1 cellular context compared by ENCODE assay signal in genomic region chr22:39501644-39502108, GRCh38.
TF ChIP-seq lines count a peak whose summit lies in the region.

No MANE protein-coding gene starts in this region.

TF ChIP-seq in HepG2, 621 proteins besides CTCF, POLR2A, EP300 and RAD21 (continues in another document):
- TF ChIP-seq KLF16 (CRISPR knock-in tag; IDR thresholded peaks at IDR 0.05) (no peak), ZNF569 (CRISPR knock-in tag; IDR thresholded peaks at IDR 0.05; ENCODE audit: borderline replicate concordance) (no peak), PRMT3 (CRISPR knock-in tag; IDR thresholded peaks at IDR 0.05; ENCODE audit: borderline replicate concordance, low read depth) (no peak), ZNF740 (CRISPR knock-in tag; IDR thresholded peaks at IDR 0.05) (no peak), GFI1 (CRISPR knock-in tag; IDR thresholded peaks at IDR 0.05; ENCODE audit: borderline replicate concordance) (no peak), ZNF557 (CRISPR knock-in tag; IDR thresholded peaks at IDR 0.05) (no peak), ZBED4 (CRISPR knock-in tag; IDR thresholded peaks at IDR 0.05; ENCODE audit: borderline replicate concordance) (no peak), BRD4 (CRISPR knock-in tag; IDR thresholded peaks at IDR 0.05) (no peak), ZNF598 (CRISPR knock-in tag; IDR thresholded peaks at IDR 0.05; ENCODE audit: borderline replicate concordance) (0 out of 2 replicates have a peak, but pooled peaks have one; percentile 11), ZNF850 (CRISPR knock-in tag; conservative IDR thresholded peaks at IDR 0.05) (no peak), SMAD1 (CRISPR knock-in tag; IDR thresholded peaks at IDR 0.05; ENCODE audit: borderline replicate concordance, low read depth) (no peak), NPAS2 (CRISPR knock-in tag; IDR thresholded peaks at IDR 0.05; ENCODE audit: borderline replicate concordance) (no peak), ZNF441 (CRISPR knock-in tag; IDR thresholded peaks at IDR 0.05; ENCODE audit: borderline replicate concordance) (0 out of 2 replicates have a peak, but pooled peaks have one; percentile 13), LCORL (IDR thresholded peaks at IDR 0.05) (no peak), LCORL (CRISPR knock-in tag; IDR thresholded peaks at IDR 0.05) (0 out of 2 replicates have a peak, but pooled peaks have one; percentile 53), NCOA1 (CRISPR knock-in tag; IDR thresholded peaks at IDR 0.05) (0 out of 2 replicates have a peak, but pooled peaks have one; percentile 43), CHD4 (IDR thresholded peaks at IDR 0.05; ENCODE audit: borderline replicate concordance, low read length) (no peak), NR2C2 (CRISPR knock-in tag; IDR thresholded peaks at IDR 0.05; ENCODE audit: borderline replicate concordance) (no peak), BCL3 (CRISPR knock-in tag; IDR thresholded peaks at IDR 0.05) (0 out of 2 replicates have a peak, but pooled peaks have one; percentile 39), ZNF768 (CRISPR knock-in tag; IDR thresholded peaks at IDR 0.05) (no peak), BHLHE40 (IDR thresholded peaks at IDR 0.05; ENCODE audit: low read length) (peak; percentile 34; the same call in 1 of the 2 replicates), SETDB1 (CRISPR knock-in tag; IDR thresholded peaks at IDR 0.05; ENCODE audit: borderline replicate concordance) (no peak), NFYC (CRISPR knock-in tag; IDR thresholded peaks at IDR 0.05) (no peak), REL (CRISPR knock-in tag; conservative IDR thresholded peaks at IDR 0.05) (peak; percentile 80; the same call in 1 of the 2 replicates), ZNF282 (IDR thresholded peaks at IDR 0.05; ENCODE audit: partially characterized antibody) (no peak), HNF4G (IDR thresholded peaks at IDR 0.05; ENCODE audit: borderline replicate concordance, low read depth, low read length) (no peak), HNF4G (CRISPR knock-in tag; IDR thresholded peaks at IDR 0.05; ENCODE audit: borderline replicate concordance, low read depth) (0 out of 2 replicates have a peak, but pooled peaks have one; percentile 10), HOXA5 (CRISPR knock-in tag; IDR thresholded peaks at IDR 0.05) (no peak), CEBPB (IDR thresholded peaks at IDR 0.05; ENCODE audit: borderline replicate concordance, low read depth, low read length) (no peak), KDM1A (CRISPR knock-in tag; IDR thresholded peaks at IDR 0.05) (no peak), RFXANK (CRISPR knock-in tag; IDR thresholded peaks at IDR 0.05) (no peak), ZNF230 (CRISPR knock-in tag; IDR thresholded peaks at IDR 0.05) (0 out of 2 replicates have a peak, but pooled peaks have one; percentile 19), TFAP4 (IDR thresholded peaks at IDR 0.05; ENCODE audit: borderline replicate concordance, low read depth) (no peak), NFATC3 (CRISPR knock-in tag; IDR thresholded peaks at IDR 0.05) (no peak), NFE2L2 (IDR thresholded peaks at IDR 0.05; ENCODE audit: low read length) (no peak), ZNF260 (CRISPR knock-in tag; IDR thresholded peaks at IDR 0.05; ENCODE audit: borderline replicate concordance, low read depth) (no peak), ZC3H13 (CRISPR knock-in tag; IDR thresholded peaks at IDR 0.05) (0 out of 2 replicates have a peak, but pooled peaks have one; percentile 20), PITX1 (CRISPR knock-in tag; IDR thresholded peaks at IDR 0.05) (0 out of 2 replicates have a peak, but pooled peaks have one; percentile 2), MBD4 (IDR thresholded peaks at IDR 0.05; ENCODE audit: borderline replicate concordance, low read length) (no peak), ZNF3 (CRISPR knock-in tag; IDR thresholded peaks at IDR 0.05) (no peak)
- TF ChIP-seq, protein P1, sequence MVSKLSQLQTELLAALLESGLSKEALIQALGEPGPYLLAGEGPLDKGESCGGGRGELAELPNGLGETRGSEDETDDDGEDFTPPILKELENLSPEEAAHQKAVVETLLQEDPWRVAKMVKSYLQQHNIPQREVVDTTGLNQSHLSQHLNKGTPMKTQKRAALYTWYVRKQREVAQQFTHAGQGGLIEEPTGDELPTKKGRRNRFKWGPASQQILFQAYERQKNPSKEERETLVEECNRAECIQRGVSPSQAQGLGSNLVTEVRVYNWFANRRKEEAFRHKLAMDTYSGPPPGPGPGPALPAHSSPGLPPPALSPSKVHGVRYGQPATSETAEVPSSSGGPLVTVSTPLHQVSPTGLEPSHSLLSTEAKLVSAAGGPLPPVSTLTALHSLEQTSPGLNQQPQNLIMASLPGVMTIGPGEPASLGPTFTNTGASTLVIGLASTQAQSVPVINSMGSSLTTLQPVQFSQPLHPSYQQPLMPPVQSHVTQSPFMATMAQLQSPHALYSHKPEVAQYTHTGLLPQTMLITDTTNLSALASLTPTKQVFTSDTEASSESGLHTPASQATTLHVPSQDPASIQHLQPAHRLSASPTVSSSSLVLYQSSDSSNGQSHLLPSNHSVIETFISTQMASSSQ (IDR thresholded peaks at IDR 0.05; ENCODE audit: low read depth): no peak
- TF ChIP-seq, protein P1 (CRISPR knock-in tag; IDR thresholded peaks at IDR 0.05; ENCODE audit: borderline replicate concordance): peak; percentile 7; the same call in 1 of the 2 replicates
- TF ChIP-seq, protein P2, sequence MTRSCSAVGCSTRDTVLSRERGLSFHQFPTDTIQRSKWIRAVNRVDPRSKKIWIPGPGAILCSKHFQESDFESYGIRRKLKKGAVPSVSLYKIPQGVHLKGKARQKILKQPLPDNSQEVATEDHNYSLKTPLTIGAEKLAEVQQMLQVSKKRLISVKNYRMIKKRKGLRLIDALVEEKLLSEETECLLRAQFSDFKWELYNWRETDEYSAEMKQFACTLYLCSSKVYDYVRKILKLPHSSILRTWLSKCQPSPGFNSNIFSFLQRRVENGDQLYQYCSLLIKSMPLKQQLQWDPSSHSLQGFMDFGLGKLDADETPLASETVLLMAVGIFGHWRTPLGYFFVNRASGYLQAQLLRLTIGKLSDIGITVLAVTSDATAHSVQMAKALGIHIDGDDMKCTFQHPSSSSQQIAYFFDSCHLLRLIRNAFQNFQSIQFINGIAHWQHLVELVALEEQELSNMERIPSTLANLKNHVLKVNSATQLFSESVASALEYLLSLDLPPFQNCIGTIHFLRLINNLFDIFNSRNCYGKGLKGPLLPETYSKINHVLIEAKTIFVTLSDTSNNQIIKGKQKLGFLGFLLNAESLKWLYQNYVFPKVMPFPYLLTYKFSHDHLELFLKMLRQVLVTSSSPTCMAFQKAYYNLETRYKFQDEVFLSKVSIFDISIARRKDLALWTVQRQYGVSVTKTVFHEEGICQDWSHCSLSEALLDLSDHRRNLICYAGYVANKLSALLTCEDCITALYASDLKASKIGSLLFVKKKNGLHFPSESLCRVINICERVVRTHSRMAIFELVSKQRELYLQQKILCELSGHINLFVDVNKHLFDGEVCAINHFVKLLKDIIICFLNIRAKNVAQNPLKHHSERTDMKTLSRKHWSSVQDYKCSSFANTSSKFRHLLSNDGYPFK (CRISPR knock-in tag; IDR thresholded peaks at IDR 0.05; ENCODE audit: borderline replicate concordance): peak; percentile 99
- TF ChIP-seq, protein P3, sequence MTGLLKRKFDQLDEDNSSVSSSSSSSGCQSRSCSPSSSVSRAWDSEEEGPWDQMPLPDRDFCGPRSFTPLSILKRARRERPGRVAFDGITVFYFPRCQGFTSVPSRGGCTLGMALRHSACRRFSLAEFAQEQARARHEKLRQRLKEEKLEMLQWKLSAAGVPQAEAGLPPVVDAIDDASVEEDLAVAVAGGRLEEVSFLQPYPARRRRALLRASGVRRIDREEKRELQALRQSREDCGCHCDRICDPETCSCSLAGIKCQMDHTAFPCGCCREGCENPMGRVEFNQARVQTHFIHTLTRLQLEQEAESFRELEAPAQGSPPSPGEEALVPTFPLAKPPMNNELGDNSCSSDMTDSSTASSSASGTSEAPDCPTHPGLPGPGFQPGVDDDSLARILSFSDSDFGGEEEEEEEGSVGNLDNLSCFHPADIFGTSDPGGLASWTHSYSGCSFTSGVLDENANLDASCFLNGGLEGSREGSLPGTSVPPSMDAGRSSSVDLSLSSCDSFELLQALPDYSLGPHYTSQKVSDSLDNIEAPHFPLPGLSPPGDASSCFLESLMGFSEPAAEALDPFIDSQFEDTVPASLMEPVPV (CRISPR knock-in tag; IDR thresholded peaks at IDR 0.05): peak; percentile 8; the same call in 1 of the 2 replicates
- TF ChIP-seq, protein P4, sequence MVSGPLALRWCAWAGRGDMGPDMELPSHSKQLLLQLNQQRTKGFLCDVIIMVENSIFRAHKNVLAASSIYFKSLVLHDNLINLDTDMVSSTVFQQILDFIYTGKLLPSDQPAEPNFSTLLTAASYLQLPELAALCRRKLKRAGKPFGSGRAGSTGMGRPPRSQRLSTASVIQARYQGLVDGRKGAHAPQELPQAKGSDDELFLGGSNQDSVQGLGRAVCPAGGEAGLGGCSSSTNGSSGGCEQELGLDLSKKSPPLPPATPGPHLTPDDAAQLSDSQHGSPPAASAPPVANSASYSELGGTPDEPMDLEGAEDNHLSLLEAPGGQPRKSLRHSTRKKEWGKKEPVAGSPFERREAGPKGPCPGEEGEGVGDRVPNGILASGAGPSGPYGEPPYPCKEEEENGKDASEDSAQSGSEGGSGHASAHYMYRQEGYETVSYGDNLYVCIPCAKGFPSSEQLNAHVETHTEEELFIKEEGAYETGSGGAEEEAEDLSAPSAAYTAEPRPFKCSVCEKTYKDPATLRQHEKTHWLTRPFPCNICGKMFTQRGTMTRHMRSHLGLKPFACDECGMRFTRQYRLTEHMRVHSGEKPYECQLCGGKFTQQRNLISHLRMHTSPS (CRISPR knock-in tag; IDR thresholded peaks at IDR 0.05; ENCODE audit: low read depth): 0 out of 2 replicates have a peak, but pooled peaks have one; percentile 17
- TF ChIP-seq, protein P5, sequence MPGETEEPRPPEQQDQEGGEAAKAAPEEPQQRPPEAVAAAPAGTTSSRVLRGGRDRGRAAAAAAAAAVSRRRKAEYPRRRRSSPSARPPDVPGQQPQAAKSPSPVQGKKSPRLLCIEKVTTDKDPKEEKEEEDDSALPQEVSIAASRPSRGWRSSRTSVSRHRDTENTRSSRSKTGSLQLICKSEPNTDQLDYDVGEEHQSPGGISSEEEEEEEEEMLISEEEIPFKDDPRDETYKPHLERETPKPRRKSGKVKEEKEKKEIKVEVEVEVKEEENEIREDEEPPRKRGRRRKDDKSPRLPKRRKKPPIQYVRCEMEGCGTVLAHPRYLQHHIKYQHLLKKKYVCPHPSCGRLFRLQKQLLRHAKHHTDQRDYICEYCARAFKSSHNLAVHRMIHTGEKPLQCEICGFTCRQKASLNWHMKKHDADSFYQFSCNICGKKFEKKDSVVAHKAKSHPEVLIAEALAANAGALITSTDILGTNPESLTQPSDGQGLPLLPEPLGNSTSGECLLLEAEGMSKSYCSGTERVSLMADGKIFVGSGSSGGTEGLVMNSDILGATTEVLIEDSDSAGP (CRISPR knock-in tag; IDR thresholded peaks at IDR 0.05; ENCODE audit: borderline replicate concordance): 0 out of 2 replicates have a peak, but pooled peaks have one; percentile 12
